Comparison of ENCODE assay signal across 25 cellular contexts in the genomic region with DNA sequence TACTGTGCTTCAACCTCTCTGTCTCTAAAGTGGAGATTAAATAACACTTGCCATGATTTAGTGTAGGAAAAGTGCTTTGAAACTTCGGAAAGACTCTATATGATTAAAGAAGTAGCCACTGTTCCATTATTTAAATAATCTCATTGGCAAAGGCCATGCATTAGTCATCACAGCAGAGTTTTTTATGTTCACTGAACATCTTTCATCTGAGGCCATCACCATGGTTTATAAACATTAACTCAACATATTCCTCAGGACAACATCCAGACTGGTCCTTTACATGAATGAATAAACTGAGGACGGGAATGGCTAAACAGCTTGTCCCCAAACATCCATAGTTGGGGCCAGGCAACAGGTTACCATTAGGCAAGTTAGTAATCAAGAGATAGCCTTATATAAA.
DNase-seq lines count a peak whose midpoint lies in the region; ATAC-seq, FAIRE-seq and TF ChIP-seq lines count a peak whose summit lies in the region.
"Had no signal": no experiment of that assay in that cellular context is flagged by ENCODE, and none has a peak within 500 bp of the region (broad histone marks: within the 10 kb centered on the region; RNA-seq: fewer than 3 reads in every experiment).

No MANE protein-coding gene starts in this region.

- no peak for ATAC-seq in CD8-positive, alpha-beta T cell
- ATAC-seq: activated CD8-positive, alpha-beta T cell treated with anti-CD3 and anti-CD28 coated beads, Interleukin-2, amount 10 ng/mL, durations not matched to agents 7 days and 5 days; activated T-cell treated with anti-CD3 and anti-CD28 coated beads, Interleukin-2, amount 50 U/mL, for 72 hours; body of pancreas had no signal

- CTCF ChIA-PET in CD8-positive, alpha-beta T cell (lab: Charles Lee), result no interaction called here

- no peak overlapping the region for H3K4me3 ChIP-seq in fibroblast of villous mesenchyme (ENCODE audit: low read depth, low read length)
- H3K4me3 ChIP-seq in CD8-positive, alpha-beta T cell (ENCODE audit: low read depth, low read length), result no peak overlapping the region
- H3K4me3 ChIP-seq: body of pancreas, esophagus muscularis mucosa, prostate gland, suprapubic skin had no signal

- H3K27ac ChIP-seq in CD8-positive, alpha-beta T cell (ENCODE audit: low read depth, low read length), result no peak overlapping the region
- H3K27ac ChIP-seq: 22Rv1, body of pancreas, esophagus muscularis mucosa, prostate gland, suprapubic skin, VCaP had no signal

- no peaks in the 10 kb centered on the region for H3K4me1 Mint-ChIP-seq in CD8-positive, alpha-beta T cell (ENCODE audit: low read depth)
- H3K4me1 Mint-ChIP-seq: activated naive CD4-positive, alpha-beta T cell treated with anti-CD3 and anti-CD28 coated beads, Interleukin-2, amount 50 U/mL, for 24 hours had no signal

- FAIRE-seq in urothelium cell line (lab: Jason Lieb, UNC), result peak; percentile 32
- FAIRE-seq: kidney had no signal

- H3K27me3 ChIP-seq in CD8-positive, alpha-beta T cell (ENCODE audit: insufficient read depth, low read length), result no peaks in the 10 kb centered on the region
- H3K27me3 ChIP-seq: body of pancreas, esophagus muscularis mucosa, suprapubic skin had no signal

- peaks cover 17% of the 10 kb centered on the region for H3K27me3 Mint-ChIP-seq in CD8-positive, alpha-beta T cell (ENCODE audit: low read depth)

- no peak overlapping the region for H3K4me3 Mint-ChIP-seq in CD8-positive, alpha-beta T cell
- H3K4me3 Mint-ChIP-seq: activated CD8-positive, alpha-beta T cell treated with anti-CD3 and anti-CD28 coated beads, Interleukin-2, amount 10 ng/mL, durations not matched to agents 7 days and 5 days; activated naive CD4-positive, alpha-beta T cell treated with anti-CD3 and anti-CD28 coated beads, Interleukin-2, amount 50 U/mL, for 24 hours; activated T-cell treated with anti-CD3 and anti-CD28 coated beads, Interleukin-2, amount 50 U/mL, for 72 hours; T-helper 1 cell treated with Interleukin-12 subunit alpha and Interleukin-12 subunit beta and Interleukin-4 antibody, amounts not matched to agents 30 μg/mL and 1 μg/mL, for 36 hours had no signal

- no peak for TF ChIP-seq CTCF in fibroblast of villous mesenchyme (IDR thresholded peaks at IDR 0.05; ENCODE audit: insufficient read depth, low read depth, low read length)
- no peak for TF ChIP-seq CTCF in CD8-positive, alpha-beta T cell (IDR thresholded peaks at IDR 0.05)

- no peaks in the 10 kb centered on the region for H3K36me3 ChIP-seq in CD8-positive, alpha-beta T cell (ENCODE audit: insufficient read depth, low read length)
- H3K36me3 ChIP-seq: esophagus muscularis mucosa, prostate gland, suprapubic skin had no signal

- no peaks in the 10 kb centered on the region for H3K9me3 ChIP-seq in CD8-positive, alpha-beta T cell (ENCODE audit: low read length)
- H3K9me3 ChIP-seq: body of pancreas, esophagus muscularis mucosa, prostate gland, suprapubic skin had no signal

- no peaks in the 10 kb centered on the region for H3K9me3 Mint-ChIP-seq in CD8-positive, alpha-beta T cell
- H3K9me3 Mint-ChIP-seq: activated naive CD4-positive, alpha-beta T cell treated with anti-CD3 and anti-CD28 coated beads, Interleukin-2, amount 50 U/mL, for 24 hours; activated T-cell treated with anti-CD3 and anti-CD28 coated beads, Interleukin-2, amount 50 U/mL, for 72 hours; T-helper 1 cell treated with Interleukin-12 subunit alpha and Interleukin-12 subunit beta and Interleukin-4 antibody, amounts not matched to agents 30 μg/mL and 1 μg/mL, for 36 hours had no signal

- H3K4me1 ChIP-seq in CD8-positive, alpha-beta T cell (ENCODE audit: insufficient read depth, low read length), result no peaks in the 10 kb centered on the region
- H3K4me1 ChIP-seq: body of pancreas, prostate gland, suprapubic skin had no signal

- H3K27ac Mint-ChIP-seq in CD8-positive, alpha-beta T cell, result no peak overlapping the region
- H3K27ac Mint-ChIP-seq: activated CD8-positive, alpha-beta T cell treated with anti-CD3 and anti-CD28 coated beads, Interleukin-2, amount 10 ng/mL, durations not matched to agents 7 days and 5 days; activated naive CD4-positive, alpha-beta T cell treated with anti-CD3 and anti-CD28 coated beads, Interleukin-2, amount 50 U/mL, for 24 hours; activated T-cell treated with anti-CD3 and anti-CD28 coated beads, Interleukin-2, amount 50 U/mL, for 72 hours; T-helper 1 cell treated with Interleukin-12 subunit alpha and Interleukin-12 subunit beta and Interleukin-4 antibody, amounts not matched to agents 30 μg/mL and 1 μg/mL, for 36 hours had no signal

- H3K36me3 Mint-ChIP-seq in CD8-positive, alpha-beta T cell, result no peaks in the 10 kb centered on the region
- H3K36me3 Mint-ChIP-seq: activated naive CD4-positive, alpha-beta T cell treated with anti-CD3 and anti-CD28 coated beads, Interleukin-2, amount 50 U/mL, for 24 hours had no signal

- POLR2A ChIA-PET in CD8-positive, alpha-beta T cell (lab: Charles Lee), result no interaction called here

- DNase-seq in DMS 273 (lab: John Stamatoyannopoulos, UW; ENCODE audit: unreplicated experiment) (peak; percentile 61), DMS 273 treated with DMSO at 0.1 percent for 48 hours (lab: John Stamatoyannopoulos, UW) (no peak), astrocyte of the hippocampus (ENCODE audit: low read depth, low spot score) (peak; percentile 41), fibroblast of villous mesenchyme (ENCODE audit: low read depth) (peak; percentile 85), urothelium cell line (ENCODE audit: low spot score) (no peak), HK-2 (ENCODE audit: unreplicated experiment) (no peak), HT-29 (ENCODE audit: low spot score) (no peak)
- no peak for DNase-seq in CD8-positive, alpha-beta T cell
- DNase-seq: activated CD8-positive, alpha-beta T cell treated with anti-CD3 and anti-CD28 coated beads, Interleukin-2, amount 10 ng/mL, durations not matched to agents 7 days and 5 days; activated T-cell treated with anti-CD3 and anti-CD28 coated beads, Interleukin-2, amount 50 U/mL, for 72 hours; body of pancreas; C1 segment of cervical spinal cord; DMS79; hippocampal formation; kidney; NCI-H146; NCI-H2227 treated with DMSO at 0.1 percent for 48 hours; stimulated activated CD4-positive, alpha-beta T cell treated with anti-CD3 and anti-CD28 coated beads, Interleukin-4, amount 100 ng/mL, for 4 hours had no signal

- intact Hi-C loops in CD8-positive, alpha-beta T cell (cut with DNase I, micrococcal nuclease), result no loop called here

Comparison
In these comparisons a context has a peak if more than half of its experiments do, and no peak if none do; other contexts are left out.
1. DNase-seq: peak in DMS 273 (single experiment), astrocyte of the hippocampus (single experiment) and fibroblast of villous mesenchyme (single experiment); none in DMS 273 treated with DMSO at 0.1 percent for 48 hours (single experiment), urothelium cell line (single experiment), HK-2 (single experiment), CD8-positive, alpha-beta T cell (0 of 7) and HT-29 (single experiment).